9 cellular contexts compared by ENCODE assay signal in the genomic region with DNA sequence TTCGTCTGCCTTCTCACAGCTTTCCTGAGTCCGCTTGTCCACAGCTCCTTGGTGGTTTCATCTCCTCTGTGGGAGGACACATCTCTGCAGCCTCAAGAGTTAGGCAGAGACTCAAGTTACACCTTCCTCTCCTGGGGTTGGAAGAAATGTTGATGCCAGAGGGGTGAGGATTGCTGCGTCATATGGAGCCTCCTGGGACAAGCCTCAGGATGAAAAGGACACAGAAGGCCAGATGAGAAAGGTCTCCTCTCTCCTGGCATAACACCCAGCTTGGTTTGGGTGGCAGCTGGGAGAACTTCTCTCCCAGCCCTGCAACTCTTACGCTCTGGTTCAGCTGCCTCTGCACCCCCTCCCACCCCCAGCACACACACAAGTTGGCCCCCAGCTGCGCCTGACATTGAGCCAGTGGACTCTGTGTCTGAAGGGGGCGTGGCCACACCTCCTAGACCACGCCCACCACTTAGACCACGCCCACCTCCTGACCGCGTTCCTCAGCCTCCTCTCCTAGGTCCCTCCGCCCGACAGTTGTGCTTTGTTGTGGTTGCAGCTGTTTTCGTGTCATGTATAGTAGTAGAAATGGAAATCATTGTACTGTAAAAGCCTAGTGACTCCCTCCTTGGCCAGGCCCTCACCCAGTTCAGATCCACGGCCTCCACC. TPM values are rescaled to one million over a fixed set of nuclear protein-coding genes. Genes with fewer than 3 reads are reported as not detected.
DNase-seq lines count a peak whose midpoint lies in the region; ATAC-seq and TF ChIP-seq lines count a peak whose summit lies in the region.
"Had no signal": no experiment of that assay in that cellular context is flagged by ENCODE, and none has a peak within 500 bp of the region (broad histone marks: within the 10 kb centered on the region; RNA-seq: fewer than 3 reads in every experiment).

No MANE protein-coding gene starts in this region.

- H3K9me3 ChIP-seq in CD4-positive, alpha-beta T cell (ENCODE audit: control insufficient read depth, low read length) = no peaks in the 10 kb centered on the region
- H3K9me3 ChIP-seq in Loucy (ENCODE audit: insufficient read depth, low read depth, low read length) = no peaks in the 10 kb centered on the region

- H3K9me3 Mint-ChIP-seq in CD4-positive, alpha-beta T cell = no peaks in the 10 kb centered on the region
- no peaks in the 10 kb centered on the region for H3K9me3 Mint-ChIP-seq in activated CD8-positive, alpha-beta T cell treated with anti-CD3 and anti-CD28 coated beads, Interleukin-2, amount 10 ng/mL, durations not matched to agents 7 days and 5 days (ENCODE audit: insufficient read depth)

- H3K4me3 ChIP-seq in Loucy (ENCODE audit: low read length, poor library complexity, severe bottlenecking) = peak overlapping the region; percentile 35
- H3K4me3 ChIP-seq in foreskin fibroblast (ENCODE audit: low read depth in 1 of 2, low read length in 2 of 2) = no peak overlapping the region
- H3K4me3 ChIP-seq: skin epidermis had no signal

- no peak overlapping the region for H2AFZ ChIP-seq in Loucy (ENCODE audit: low read length)

- no peaks in the 10 kb centered on the region for H4K20me1 ChIP-seq in Loucy (ENCODE audit: insufficient read depth, low read length, poor library complexity, severe bottlenecking)

- H3K79me2 ChIP-seq in Loucy (ENCODE audit: insufficient read depth, low read length) = no peaks in the 10 kb centered on the region

- no peak overlapping the region for H3K9ac ChIP-seq in Loucy (ENCODE audit: low read depth, low read length, poor library complexity, severe bottlenecking)

- TF ChIP-seq CTCF in CD4-positive, alpha-beta T cell (IDR thresholded peaks at IDR 0.05) = no peak
- TF ChIP-seq CTCF in Loucy (conservative IDR thresholded peaks at IDR 0.05; ENCODE audit: low read length) = no peak
- no peak for TF ChIP-seq CTCF in foreskin fibroblast (IDR thresholded peaks at IDR 0.05; ENCODE audit: low read depth, low read length)

- H3K27ac ChIP-seq in CD4-positive, alpha-beta T cell (ENCODE audit: low read depth, low read length) = no peak overlapping the region
- H3K27ac ChIP-seq: skin epidermis had no signal

- H3K27me3 Mint-ChIP-seq in CD4-positive, alpha-beta T cell = no peaks in the 10 kb centered on the region
- H3K27me3 Mint-ChIP-seq in activated CD8-positive, alpha-beta T cell treated with anti-CD3 and anti-CD28 coated beads, Interleukin-2, amount 10 ng/mL, durations not matched to agents 7 days and 5 days (ENCODE audit: low read depth) = peaks cover 2% of the 10 kb centered on the region

- no peaks in the 10 kb centered on the region for H3F3A ChIP-seq in Loucy (ENCODE audit: low read depth)

- H3K4me2 ChIP-seq in Loucy (ENCODE audit: low read depth, low read length, poor library complexity, severe bottlenecking) = peak overlapping the region; percentile 52

- H3K4me3 Mint-ChIP-seq in CD4-positive, alpha-beta T cell = peak overlapping the region; percentile 40
- H3K4me3 Mint-ChIP-seq in activated CD8-positive, alpha-beta T cell treated with anti-CD3 and anti-CD28 coated beads, Interleukin-2, amount 10 ng/mL, durations not matched to agents 7 days and 5 days = peak overlapping the region; percentile 0

- peak; percentile 97 for ATAC-seq in CD4-positive, alpha-beta T cell (ENCODE audit: poor library complexity)
- ATAC-seq in activated CD8-positive, alpha-beta T cell treated with anti-CD3 and anti-CD28 coated beads, Interleukin-2, amount 10 ng/mL, durations not matched to agents 7 days and 5 days = peak; percentile 97
- ATAC-seq in GM21381 (IDR thresholded peaks at IDR 0.05; ENCODE audit: unreplicated experiment) = no peak

- no peaks in the 10 kb centered on the region for H3K36me3 Mint-ChIP-seq in CD4-positive, alpha-beta T cell (ENCODE audit: low read depth)
- H3K36me3 Mint-ChIP-seq in activated CD8-positive, alpha-beta T cell treated with anti-CD3 and anti-CD28 coated beads, Interleukin-2, amount 10 ng/mL, durations not matched to agents 7 days and 5 days (ENCODE audit: low read depth) = no peaks in the 10 kb centered on the region

- DNase-seq in CD4-positive, alpha-beta T cell = peak; percentile 77 to 88 (median 80)
- DNase-seq in activated CD8-positive, alpha-beta T cell treated with anti-CD3 and anti-CD28 coated beads, Interleukin-2, amount 10 ng/mL, durations not matched to agents 7 days and 5 days = peak; percentile 92
- DNase-seq in germinal center (ENCODE audit: low spot score) = peak; percentile 80
- peak; percentile 47 to 64 for DNase-seq in stimulated activated CD8-positive, alpha-beta memory T cell treated with anti-CD3 and anti-CD28 coated beads, Interleukin-2, amount 100 ng/mL, for 1 hour (ENCODE audit: low read depth in 2 of 2)
- no peak for DNase-seq in superior temporal gyrus (ENCODE audit: extremely low spot score)
- DNase-seq in foreskin fibroblast = no peak

- CTCF ChIA-PET in CD4-positive, alpha-beta T cell (lab: Charles Lee) = no interaction called here
- CTCF ChIA-PET in activated CD8-positive, alpha-beta T cell treated with anti-CD3 and anti-CD28 coated beads, Interleukin-2, amount 10 ng/mL, durations not matched to agents 7 days and 5 days (lab: Charles Lee) = interaction anchor here (1.5 kb wide), 1 partner anchor 201 kb away, joined by 6 read pairs; no protein-coding TSS in a partner anchor

- H3K36me3 ChIP-seq in Loucy (ENCODE audit: insufficient read depth, low read length) = no peaks in the 10 kb centered on the region

- peaks cover 26% of the 10 kb centered on the region for H3K4me1 ChIP-seq in Loucy (ENCODE audit: insufficient read depth, low read length, poor library complexity, severe bottlenecking)

- peaks cover 17% of the 10 kb centered on the region for H3K4me1 Mint-ChIP-seq in CD4-positive, alpha-beta T cell (ENCODE audit: low read depth)
- H3K4me1 Mint-ChIP-seq in activated CD8-positive, alpha-beta T cell treated with anti-CD3 and anti-CD28 coated beads, Interleukin-2, amount 10 ng/mL, durations not matched to agents 7 days and 5 days (ENCODE audit: low read depth) = peaks cover 9% of the 10 kb centered on the region

- no peaks in the 10 kb centered on the region for H3K27me3 ChIP-seq in CD4-positive, alpha-beta T cell (ENCODE audit: control insufficient read depth, insufficient read depth, low read length)
- H3K27me3 ChIP-seq in Loucy (ENCODE audit: insufficient read depth, low read length, poor library complexity, severe bottlenecking) = no peaks in the 10 kb centered on the region

- no peaks in the 10 kb centered on the region for H3K9me2 ChIP-seq in Loucy (replicated peaks; ENCODE audit: low read depth, low read length)

- peak overlapping the region; percentile 0 for H3K27ac Mint-ChIP-seq in CD4-positive, alpha-beta T cell
- peak overlapping the region; percentile 9 for H3K27ac Mint-ChIP-seq in activated CD8-positive, alpha-beta T cell treated with anti-CD3 and anti-CD28 coated beads, Interleukin-2, amount 10 ng/mL, durations not matched to agents 7 days and 5 days

- intact Hi-C loops in CD4-positive, alpha-beta T cell (cut with DNase I, micrococcal nuclease) = loop anchor here in 1 of 2 experiments (2.0 to 5.0 kb wide), 3 partner anchors 14 to 295 kb away; a partner anchor contains a TSS

- POLR2A ChIA-PET in CD4-positive, alpha-beta T cell (lab: Charles Lee) = interaction anchor here (1.2 to 2.2 kb wide), 4 partner anchors 8 to 252 kb away, joined by 3 to 8 read pairs (median 4); a partner anchor contains a TSS
- POLR2A ChIA-PET in activated CD8-positive, alpha-beta T cell treated with anti-CD3 and anti-CD28 coated beads, Interleukin-2, amount 10 ng/mL, durations not matched to agents 7 days and 5 days (lab: Charles Lee) = no interaction called here

RNA-seq across cellular contexts. Expression of a gene that starts 11.7 kb away (rescaled TPM):
- 1 to 10 TPM; 1.4 to 1.6 TPM for total RNA-seq in CD4-positive, alpha-beta T cell
- total RNA-seq in activated CD8-positive, alpha-beta T cell treated with anti-CD3 and anti-CD28 coated beads, Interleukin-2, amount 10 ng/mL, durations not matched to agents 7 days and 5 days = under 1 TPM; 0.08 TPM

Comparison
In these comparisons a context has a peak if more than half of its experiments do, and no peak if none do; other contexts are left out.
1. DNase-seq: peak in CD4-positive, alpha-beta T cell (10 of 10), activated CD8-positive, alpha-beta T cell treated with anti-CD3 and anti-CD28 coated beads, Interleukin-2, amount 10 ng/mL, durations not matched to agents 7 days and 5 days (single experiment), germinal center (single experiment) and stimulated activated CD8-positive, alpha-beta memory T cell treated with anti-CD3 and anti-CD28 coated beads, Interleukin-2, amount 100 ng/mL, for 1 hour (2 of 2); none in superior temporal gyrus (single experiment) and foreskin fibroblast (0 of 2).